In genomic region chr18:3623769-3624545, GRCh38 we compare ENCODE assay signal across 8 cellular contexts.
DNase-seq lines count a peak whose midpoint lies in the region; ATAC-seq, FAIRE-seq and TF ChIP-seq lines count a peak whose summit lies in the region.

No MANE protein-coding gene starts in this region.

- no peak for TF ChIP-seq POLR2A in ovary (IDR thresholded peaks at IDR 0.05)

- ATAC-seq in GM18907 (IDR thresholded peaks at IDR 0.05; ENCODE audit: unreplicated experiment), result no peak

- no peaks in the 10 kb centered on the region for H3K9me3 ChIP-seq in AG04450 (ENCODE audit: control insufficient read depth, insufficient read depth, low read length)
- H3K9me3 ChIP-seq in ovary, result no peaks in the 10 kb centered on the region

- H3K36me3 ChIP-seq in ovary, result no peaks in the 10 kb centered on the region

- POLR2A ChIA-PET in AG04450 (lab: Yijun Ruan, JAX), result interaction anchor here (0.6 to 3.7 kb wide), 14 partner anchors 18 to 735 kb away, joined by 4 to 28 read pairs (median 9); no protein-coding TSS in a partner anchor

- no peaks in the 10 kb centered on the region for H3K27me3 ChIP-seq in AG04450 (ENCODE audit: control insufficient read depth, insufficient read depth, low read length)
- H3K27me3 ChIP-seq in ovary, result no peaks in the 10 kb centered on the region

- H3K27ac ChIP-seq in AG04450 (ENCODE audit: low read depth, low read length), result peak overlapping the region; percentile 100
- peak overlapping the region; percentile 69 for H3K27ac ChIP-seq in ovary

- peak overlapping the region; percentile 51 for H3K4me3 ChIP-seq in AG04450 (ENCODE audit: low read depth, low read length)
- H3K4me3 ChIP-seq in fibroblast of villous mesenchyme (ENCODE audit: low read depth, low read length), result peak overlapping the region; percentile 22
- no peak overlapping the region for H3K4me3 ChIP-seq in ovary

- CTCF ChIA-PET in AG04450 (lab: Charles Lee), result interaction anchor here (0.6 to 1.4 kb wide), 4 partner anchors 26 to 171 kb away, joined by 3 to 6 read pairs (median 4); no protein-coding TSS in a partner anchor

- TF ChIP-seq EP300 in ovary (IDR thresholded peaks at IDR 0.05), result no peak

- 30 to 54% (median 40%) methylated on average over 29 to 30 of the region's 30 CpGs for WGBS in ovary, 3 donors

- no peak for TF ChIP-seq CTCF in AG04450 (IDR thresholded peaks at IDR 0.05; ENCODE audit: low read depth, low read length)
- TF ChIP-seq CTCF in fibroblast of villous mesenchyme (IDR thresholded peaks at IDR 0.05; ENCODE audit: insufficient read depth, low read depth, low read length), result no peak
- TF ChIP-seq CTCF in ovary (IDR thresholded peaks at IDR 0.05), result no peak

- peaks cover 8% of the 10 kb centered on the region for H3K4me1 ChIP-seq in ovary (ENCODE audit: insufficient read depth)

- peak; percentile 91 for DNase-seq in AG04450 (ENCODE audit: low read depth, low spot score)
- DNase-seq in HTR-8/SVneo (ENCODE audit: insufficient read length, low spot score), result peak; percentile 76
- DNase-seq in activated T-cell treated with anti-CD3 and anti-CD28 coated beads, Interleukin-2, amount 50 U/mL, for 48 hours, result peak; percentile 47 to 51
- peak; percentile 98 for DNase-seq in fibroblast of villous mesenchyme (ENCODE audit: low read depth)
- peak; percentile 40 to 67 (median 60) for DNase-seq in ovary
- no peak for DNase-seq in NCI-H2081 (lab: John Stamatoyannopoulos, UW)
- no peak for DNase-seq in SKM-1 treated with dmso at 0.1 percent for 144 hours (lab: John Stamatoyannopoulos, UW; ENCODE audit: unreplicated experiment)

- intact Hi-C loops in ovary (cut with DNase I), result no loop called here

- FAIRE-seq in HTR-8/SVneo (lab: Jason Lieb, UNC), result peak; percentile 86

Comparison
In these comparisons a context has a peak if more than half of its experiments do, and no peak if none do; other contexts are left out.
1. DNase-seq: peak in AG04450 (single experiment), HTR-8/SVneo (single experiment), activated T-cell treated with anti-CD3 and anti-CD28 coated beads, Interleukin-2, amount 50 U/mL, for 48 hours (2 of 2), fibroblast of villous mesenchyme (single experiment) and ovary (5 of 5); none in NCI-H2081 (0 of 2) and SKM-1 treated with dmso at 0.1 percent for 144 hours (single experiment).